Comparison of ENCODE assay signal across 20 cellular contexts in the genomic region with DNA sequence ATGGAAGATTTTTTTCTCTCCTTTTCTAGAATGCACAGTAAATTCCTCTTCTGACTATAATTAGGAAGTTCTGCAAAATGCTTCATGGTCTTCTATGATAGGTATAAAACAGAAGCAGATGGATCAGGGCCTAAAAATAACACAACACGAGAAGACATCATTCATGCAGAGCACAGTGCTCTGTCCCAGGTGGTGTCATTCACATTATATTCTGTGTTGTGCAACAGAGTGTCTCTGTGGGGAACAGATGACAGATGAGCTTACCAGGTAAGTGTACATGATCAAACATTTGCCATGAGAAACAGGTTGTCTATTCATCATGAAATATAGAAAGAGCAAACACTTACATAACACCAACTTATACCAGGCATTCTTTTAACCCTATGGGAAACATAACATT.
"Had no signal": no experiment of that assay in that cellular context is flagged by ENCODE, and none has a peak within 500 bp of the region (broad histone marks: within the 10 kb centered on the region; RNA-seq: fewer than 3 reads in every experiment).

No MANE protein-coding gene starts in this region.

- DNase-seq: activated CD4-positive, alpha-beta T cell treated with anti-CD3 and anti-CD28 coated beads, Interleukin-2, amount 10 ng/mL, durations not matched to agents 7 days and 5 days; activated CD8-positive, alpha-beta memory T cell treated with anti-CD3 and anti-CD28 coated beads for 24 hours; activated CD8-positive, alpha-beta memory T cell treated with anti-CD3 and anti-CD28 coated beads, Interleukin-2, amount 50 U/mL, for 48 hours; activated effector memory CD4-positive, alpha-beta T cell treated with Interleukin-2 at 50 U/mL for 16 hours; activated naive CD4-positive, alpha-beta T cell treated with anti-CD3 and anti-CD28 coated beads, Interleukin-2, amount 10 ng/mL, durations not matched to agents 7 days and 5 days; activated naive CD8-positive, alpha-beta T cell treated with anti-CD3 and anti-CD28 coated beads, Interleukin-2, amount 50 U/mL, for 24 hours; activated T-cell treated with anti-CD3 and anti-CD28 coated beads, Interleukin-2, amount 50 U/mL, for 48 hours; anterior cingulate cortex; colonic mucosa; gastrocnemius medialis; head of caudate nucleus; kidney; left lung; nucleus accumbens; sigmoid colon; stimulated activated CD4-positive, alpha-beta T cell treated with anti-CD3 and anti-CD28 coated beads, Interleukin-4, amount 100 ng/mL, for 24 hours; testis had no signal

- ATAC-seq: activated CD4-positive, CD25-positive, alpha-beta regulatory T cell treated with anti-CD3 and anti-CD28 coated beads, Interleukin-2, amount 50 U/mL, for 24 hours; activated naive CD8-positive, alpha-beta T cell treated with anti-CD3 and anti-CD28 coated beads, Interleukin-2, amount 50 U/mL, for 24 hours; gastrocnemius medialis; left lung; natural killer cell treated with Interleukin-12 subunit alpha and Interleukin-12 subunit beta and Interleukin-15 and Interleukin-18, amount 100 ng/mL, for 72 hours; stimulated activated memory B cell treated with anti-CD40 and anti-IgM and Interleukin-4, amounts not matched to agents 10 μg/mL and 1 μg/mL and 100 μg/mL, for 72 hours had no signal
